1 cellular context compared by ENCODE assay signal in the genomic region with DNA sequence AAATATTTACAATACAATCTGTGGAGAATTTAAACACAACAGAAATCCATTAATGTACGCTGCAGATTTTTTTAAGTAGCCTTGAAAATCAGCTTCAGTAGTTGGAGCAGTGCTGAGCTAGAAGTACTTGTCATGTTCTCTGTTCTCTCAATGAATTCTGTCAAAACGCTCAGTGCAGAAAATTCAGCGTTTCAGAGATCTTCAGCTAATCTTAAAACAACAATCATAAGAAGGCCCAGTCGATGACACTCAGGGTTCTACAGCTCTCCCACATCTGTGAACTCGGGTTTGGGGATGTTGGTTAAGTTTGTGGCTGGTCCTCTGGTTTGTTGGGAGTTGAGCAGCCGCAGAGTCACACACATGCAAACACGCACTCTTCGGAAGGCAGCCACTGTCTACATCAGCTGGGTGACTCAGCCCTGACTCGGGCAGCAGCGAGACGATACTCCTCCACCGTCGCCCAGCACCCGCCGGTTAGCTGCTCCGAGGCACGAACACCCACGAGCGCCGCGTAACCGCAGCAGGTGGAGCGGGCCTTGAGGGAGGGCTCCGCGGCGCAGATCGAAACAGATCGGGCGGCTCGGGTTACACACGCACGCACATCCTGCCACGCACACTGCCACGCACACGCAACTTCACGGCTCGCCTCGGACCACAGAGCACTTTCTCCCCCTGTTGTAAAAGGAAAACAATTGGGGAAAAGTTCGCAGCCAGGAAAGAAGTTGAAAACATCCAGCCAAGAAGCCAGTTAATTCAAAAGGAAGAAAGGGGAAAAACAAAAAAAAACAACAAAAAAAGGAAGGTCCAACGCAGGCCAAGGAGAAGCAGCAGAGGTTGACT.
A peak's percentile ranks its signal among the peaks of the same experiment; 100 is the strongest.
TF ChIP-seq lines count a peak whose summit lies in the region.

No MANE protein-coding gene starts in this region.

TF ChIP-seq in K562, 482 proteins besides CTCF, POLR2A, EP300 and RAD21 (continued from another document and continues in another):
- TF ChIP-seq EGR1 (conservative IDR thresholded peaks at IDR 0.05) (peak; percentile 83), OTX1 (CRISPR knock-in tag; IDR thresholded peaks at IDR 0.05) (peak; percentile 55), SRF (CRISPR knock-in tag; IDR thresholded peaks at IDR 0.05) (0 out of 4 replicates have a peak, but pooled peaks of 1 of the 2 experiments have one; percentile 26), RFX1 (IDR thresholded peaks at IDR 0.05) (peak; percentile 46; the same call in 1 of the 2 replicates), GTF2F1 (IDR thresholded peaks at IDR 0.05; ENCODE audit: low read depth, low read length) (no peak), BACH1 (tag; IDR thresholded peaks at IDR 0.05) (no peak), ZSCAN32 (CRISPR knock-in tag; IDR thresholded peaks at IDR 0.05) (0 out of 2 replicates have a peak, but pooled peaks have one; percentile 27), SP1 (CRISPR knock-in tag; IDR thresholded peaks at IDR 0.05) (peak; percentile 55), TEAD1 (CRISPR knock-in tag; IDR thresholded peaks at IDR 0.05) (0 out of 4 replicates have a peak, but pooled peaks have one; percentile 9 to 14), FUS (optimal IDR thresholded peaks at IDR 0.05; ENCODE audit: low read depth, low read length) (peak; percentile 14), ZEB2 (IDR thresholded peaks at IDR 0.05) (peak; percentile 75), EWSR1 (IDR thresholded peaks at IDR 0.05; ENCODE audit: borderline replicate concordance, low read depth, partially characterized antibody) (no peak), ZNF263 (CRISPR knock-in tag; IDR thresholded peaks at IDR 0.05; ENCODE audit: borderline replicate concordance) (peak; percentile 80), RAD51 (IDR thresholded peaks at IDR 0.05; ENCODE audit: borderline replicate concordance, low read depth) (0 out of 2 replicates have a peak, but pooled peaks have one; percentile 5), ZNF232 (CRISPR knock-in tag; IDR thresholded peaks at IDR 0.05) (0 out of 2 replicates have a peak, but pooled peaks have one; percentile 69), DIDO1 (tag; IDR thresholded peaks at IDR 0.05; ENCODE audit: low read depth) (no peak), CBFB (CRISPR knock-in tag; IDR thresholded peaks at IDR 0.05) (peak; percentile 97; the same call in 1 of the 2 replicates), NCOA1 (IDR thresholded peaks at IDR 0.05; ENCODE audit: low read depth) (peak; percentile 47; the same call in 1 of the 2 replicates), KDM2B (CRISPR knock-in tag; IDR thresholded peaks at IDR 0.05) (0 out of 2 replicates have a peak, but pooled peaks have one; percentile 13), POLR3A (IDR thresholded peaks at IDR 0.05; ENCODE audit: borderline replicate concordance, extremely low read depth, insufficient read depth, insufficient read length) (no peak), CCNT2 (IDR thresholded peaks at IDR 0.05; ENCODE audit: borderline replicate concordance, extremely low read depth, insufficient read length, low read depth, low read length) (peak; percentile 52), ZNF764 (CRISPR knock-in tag; IDR thresholded peaks at IDR 0.05; ENCODE audit: low read depth) (no peak), ZNF778 (CRISPR knock-in tag; IDR thresholded peaks at IDR 0.05) (no peak), NCOR1 (IDR thresholded peaks at IDR 0.05) (peak; percentile 54), ZKSCAN8 (CRISPR knock-in tag; IDR thresholded peaks at IDR 0.05) (peak; percentile 81; the same call in 1 of the 2 replicates), ARID2 (IDR thresholded peaks at IDR 0.05) (no peak; the same call in 1 of the 2 replicates), RHOXF2B (CRISPR knock-in tag; conservative IDR thresholded peaks at IDR 0.05) (0 out of 2 replicates have a peak, but pooled peaks have one; percentile 6), XRCC4 (IDR thresholded peaks at IDR 0.05; ENCODE audit: extremely low read depth, insufficient read depth, insufficient read length) (no peak), C11orf30 (IDR thresholded peaks at IDR 0.05; ENCODE audit: low read depth) (peak; percentile 43), LARP7 (IDR thresholded peaks at IDR 0.05) (peak; percentile 81; the same call in 1 of the 2 replicates), ETV1 (tag; conservative IDR thresholded peaks at IDR 0.05; ENCODE audit: low read depth) (peak; percentile 53; the same call in 1 of the 2 replicates), MTF1 (CRISPR knock-in tag; IDR thresholded peaks at IDR 0.05; ENCODE audit: borderline replicate concordance) (no peak), ARID1B (IDR thresholded peaks at IDR 0.05) (peak; percentile 76), TOE1 (IDR thresholded peaks at IDR 0.05; ENCODE audit: borderline replicate concordance) (peak; percentile 70; the same call in 1 of the 2 replicates), TOE1 (CRISPR knock-in tag; IDR thresholded peaks at IDR 0.05; ENCODE audit: borderline replicate concordance, low read depth) (no peak), CREM (IDR thresholded peaks at IDR 0.05; ENCODE audit: low read depth) (peak; percentile 81)
- TF ChIP-seq, protein P1, sequence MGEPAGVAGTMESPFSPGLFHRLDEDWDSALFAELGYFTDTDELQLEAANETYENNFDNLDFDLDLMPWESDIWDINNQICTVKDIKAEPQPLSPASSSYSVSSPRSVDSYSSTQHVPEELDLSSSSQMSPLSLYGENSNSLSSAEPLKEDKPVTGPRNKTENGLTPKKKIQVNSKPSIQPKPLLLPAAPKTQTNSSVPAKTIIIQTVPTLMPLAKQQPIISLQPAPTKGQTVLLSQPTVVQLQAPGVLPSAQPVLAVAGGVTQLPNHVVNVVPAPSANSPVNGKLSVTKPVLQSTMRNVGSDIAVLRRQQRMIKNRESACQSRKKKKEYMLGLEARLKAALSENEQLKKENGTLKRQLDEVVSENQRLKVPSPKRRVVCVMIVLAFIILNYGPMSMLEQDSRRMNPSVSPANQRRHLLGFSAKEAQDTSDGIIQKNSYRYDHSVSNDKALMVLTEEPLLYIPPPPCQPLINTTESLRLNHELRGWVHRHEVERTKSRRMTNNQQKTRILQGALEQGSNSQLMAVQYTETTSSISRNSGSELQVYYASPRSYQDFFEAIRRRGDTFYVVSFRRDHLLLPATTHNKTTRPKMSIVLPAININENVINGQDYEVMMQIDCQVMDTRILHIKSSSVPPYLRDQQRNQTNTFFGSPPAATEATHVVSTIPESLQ (CRISPR knock-in tag; IDR thresholded peaks at IDR 0.05) = peak; percentile 88
- TF ChIP-seq, protein P2, sequence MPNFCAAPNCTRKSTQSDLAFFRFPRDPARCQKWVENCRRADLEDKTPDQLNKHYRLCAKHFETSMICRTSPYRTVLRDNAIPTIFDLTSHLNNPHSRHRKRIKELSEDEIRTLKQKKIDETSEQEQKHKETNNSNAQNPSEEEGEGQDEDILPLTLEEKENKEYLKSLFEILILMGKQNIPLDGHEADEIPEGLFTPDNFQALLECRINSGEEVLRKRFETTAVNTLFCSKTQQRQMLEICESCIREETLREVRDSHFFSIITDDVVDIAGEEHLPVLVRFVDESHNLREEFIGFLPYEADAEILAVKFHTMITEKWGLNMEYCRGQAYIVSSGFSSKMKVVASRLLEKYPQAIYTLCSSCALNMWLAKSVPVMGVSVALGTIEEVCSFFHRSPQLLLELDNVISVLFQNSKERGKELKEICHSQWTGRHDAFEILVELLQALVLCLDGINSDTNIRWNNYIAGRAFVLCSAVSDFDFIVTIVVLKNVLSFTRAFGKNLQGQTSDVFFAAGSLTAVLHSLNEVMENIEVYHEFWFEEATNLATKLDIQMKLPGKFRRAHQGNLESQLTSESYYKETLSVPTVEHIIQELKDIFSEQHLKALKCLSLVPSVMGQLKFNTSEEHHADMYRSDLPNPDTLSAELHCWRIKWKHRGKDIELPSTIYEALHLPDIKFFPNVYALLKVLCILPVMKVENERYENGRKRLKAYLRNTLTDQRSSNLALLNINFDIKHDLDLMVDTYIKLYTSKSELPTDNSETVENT (CRISPR knock-in tag; IDR thresholded peaks at IDR 0.05) = 0 out of 2 replicates have a peak, but pooled peaks have one; percentile 56
- TF ChIP-seq, protein P3, sequence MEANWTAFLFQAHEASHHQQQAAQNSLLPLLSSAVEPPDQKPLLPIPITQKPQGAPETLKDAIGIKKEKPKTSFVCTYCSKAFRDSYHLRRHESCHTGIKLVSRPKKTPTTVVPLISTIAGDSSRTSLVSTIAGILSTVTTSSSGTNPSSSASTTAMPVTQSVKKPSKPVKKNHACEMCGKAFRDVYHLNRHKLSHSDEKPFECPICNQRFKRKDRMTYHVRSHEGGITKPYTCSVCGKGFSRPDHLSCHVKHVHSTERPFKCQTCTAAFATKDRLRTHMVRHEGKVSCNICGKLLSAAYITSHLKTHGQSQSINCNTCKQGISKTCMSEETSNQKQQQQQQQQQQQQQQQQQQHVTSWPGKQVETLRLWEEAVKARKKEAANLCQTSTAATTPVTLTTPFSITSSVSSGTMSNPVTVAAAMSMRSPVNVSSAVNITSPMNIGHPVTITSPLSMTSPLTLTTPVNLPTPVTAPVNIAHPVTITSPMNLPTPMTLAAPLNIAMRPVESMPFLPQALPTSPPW (CRISPR knock-in tag; IDR thresholded peaks at IDR 0.05) = no peak; the same call in 1 of the 2 replicates
- TF ChIP-seq, protein P4, sequence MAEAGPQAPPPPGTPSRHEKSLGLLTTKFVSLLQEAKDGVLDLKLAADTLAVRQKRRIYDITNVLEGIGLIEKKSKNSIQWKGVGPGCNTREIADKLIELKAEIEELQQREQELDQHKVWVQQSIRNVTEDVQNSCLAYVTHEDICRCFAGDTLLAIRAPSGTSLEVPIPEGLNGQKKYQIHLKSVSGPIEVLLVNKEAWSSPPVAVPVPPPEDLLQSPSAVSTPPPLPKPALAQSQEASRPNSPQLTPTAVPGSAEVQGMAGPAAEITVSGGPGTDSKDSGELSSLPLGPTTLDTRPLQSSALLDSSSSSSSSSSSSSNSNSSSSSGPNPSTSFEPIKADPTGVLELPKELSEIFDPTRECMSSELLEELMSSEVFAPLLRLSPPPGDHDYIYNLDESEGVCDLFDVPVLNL (CRISPR knock-in tag; IDR thresholded peaks at IDR 0.05; ENCODE audit: low read depth) = peak; percentile 43; the same call in 1 of the 2 replicates
- TF ChIP-seq, protein P5, sequence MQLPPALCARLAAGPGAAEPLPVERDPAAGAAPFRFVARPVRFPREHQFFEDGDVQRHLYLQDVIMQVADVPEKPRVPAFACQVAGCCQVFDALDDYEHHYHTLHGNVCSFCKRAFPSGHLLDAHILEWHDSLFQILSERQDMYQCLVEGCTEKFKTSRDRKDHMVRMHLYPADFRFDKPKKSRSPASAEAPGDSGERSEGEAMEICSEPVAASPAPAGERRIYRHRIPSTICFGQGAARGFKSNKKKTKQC (CRISPR knock-in tag; IDR thresholded peaks at IDR 0.05) = peak; percentile 69; the same call in 1 of the 2 replicates
- TF ChIP-seq, protein P6, sequence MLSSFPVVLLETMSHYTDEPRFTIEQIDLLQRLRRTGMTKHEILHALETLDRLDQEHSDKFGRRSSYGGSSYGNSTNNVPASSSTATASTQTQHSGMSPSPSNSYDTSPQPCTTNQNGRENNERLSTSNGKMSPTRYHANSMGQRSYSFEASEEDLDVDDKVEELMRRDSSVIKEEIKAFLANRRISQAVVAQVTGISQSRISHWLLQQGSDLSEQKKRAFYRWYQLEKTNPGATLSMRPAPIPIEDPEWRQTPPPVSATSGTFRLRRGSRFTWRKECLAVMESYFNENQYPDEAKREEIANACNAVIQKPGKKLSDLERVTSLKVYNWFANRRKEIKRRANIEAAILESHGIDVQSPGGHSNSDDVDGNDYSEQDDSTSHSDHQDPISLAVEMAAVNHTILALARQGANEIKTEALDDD (IDR thresholded peaks at IDR 0.05) = peak; percentile 79; the same call in 1 of the 2 replicates
- TF ChIP-seq, protein P7, sequence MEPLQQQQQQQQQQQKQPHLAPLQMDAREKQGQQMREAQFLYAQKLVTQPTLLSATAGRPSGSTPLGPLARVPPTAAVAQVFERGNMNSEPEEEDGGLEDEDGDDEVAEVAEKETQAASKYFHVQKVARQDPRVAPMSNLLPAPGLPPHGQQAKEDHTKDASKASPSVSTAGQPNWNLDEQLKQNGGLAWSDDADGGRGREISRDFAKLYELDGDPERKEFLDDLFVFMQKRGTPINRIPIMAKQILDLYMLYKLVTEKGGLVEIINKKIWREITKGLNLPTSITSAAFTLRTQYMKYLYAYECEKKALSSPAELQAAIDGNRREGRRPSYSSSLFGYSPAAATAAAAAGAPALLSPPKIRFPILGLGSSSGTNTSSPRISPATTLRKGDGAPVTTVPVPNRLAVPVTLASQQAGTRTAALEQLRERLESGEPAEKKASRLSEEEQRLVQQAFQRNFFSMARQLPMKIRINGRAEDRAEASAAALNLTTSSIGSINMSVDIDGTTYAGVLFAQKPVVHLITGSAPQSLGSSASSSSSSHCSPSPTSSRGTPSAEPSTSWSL (CRISPR knock-in tag; IDR thresholded peaks at IDR 0.05; ENCODE audit: borderline replicate concordance) = no peak
- TF ChIP-seq, protein P8, sequence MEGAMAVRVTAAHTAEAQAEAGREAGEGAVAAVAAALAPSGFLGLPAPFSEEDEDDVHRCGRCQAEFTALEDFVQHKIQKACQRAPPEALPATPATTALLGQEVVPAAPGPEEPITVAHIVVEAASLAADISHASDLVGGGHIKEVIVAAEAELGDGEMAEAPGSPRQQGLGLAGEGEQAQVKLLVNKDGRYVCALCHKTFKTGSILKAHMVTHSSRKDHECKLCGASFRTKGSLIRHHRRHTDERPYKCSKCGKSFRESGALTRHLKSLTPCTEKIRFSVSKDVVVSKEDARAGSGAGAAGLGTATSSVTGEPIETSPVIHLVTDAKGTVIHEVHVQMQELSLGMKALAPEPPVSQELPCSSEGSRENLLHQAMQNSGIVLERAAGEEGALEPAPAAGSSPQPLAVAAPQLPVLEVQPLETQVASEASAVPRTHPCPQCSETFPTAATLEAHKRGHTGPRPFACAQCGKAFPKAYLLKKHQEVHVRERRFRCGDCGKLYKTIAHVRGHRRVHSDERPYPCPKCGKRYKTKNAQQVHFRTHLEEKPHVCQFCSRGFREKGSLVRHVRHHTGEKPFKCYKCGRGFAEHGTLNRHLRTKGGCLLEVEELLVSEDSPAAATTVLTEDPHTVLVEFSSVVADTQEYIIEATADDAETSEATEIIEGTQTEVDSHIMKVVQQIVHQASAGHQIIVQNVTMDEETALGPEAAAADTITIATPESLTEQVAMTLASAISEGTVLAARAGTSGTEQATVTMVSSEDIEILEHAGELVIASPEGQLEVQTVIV (CRISPR knock-in tag; IDR thresholded peaks at IDR 0.05; ENCODE audit: borderline replicate concordance) = no peak
- TF ChIP-seq, protein P9, sequence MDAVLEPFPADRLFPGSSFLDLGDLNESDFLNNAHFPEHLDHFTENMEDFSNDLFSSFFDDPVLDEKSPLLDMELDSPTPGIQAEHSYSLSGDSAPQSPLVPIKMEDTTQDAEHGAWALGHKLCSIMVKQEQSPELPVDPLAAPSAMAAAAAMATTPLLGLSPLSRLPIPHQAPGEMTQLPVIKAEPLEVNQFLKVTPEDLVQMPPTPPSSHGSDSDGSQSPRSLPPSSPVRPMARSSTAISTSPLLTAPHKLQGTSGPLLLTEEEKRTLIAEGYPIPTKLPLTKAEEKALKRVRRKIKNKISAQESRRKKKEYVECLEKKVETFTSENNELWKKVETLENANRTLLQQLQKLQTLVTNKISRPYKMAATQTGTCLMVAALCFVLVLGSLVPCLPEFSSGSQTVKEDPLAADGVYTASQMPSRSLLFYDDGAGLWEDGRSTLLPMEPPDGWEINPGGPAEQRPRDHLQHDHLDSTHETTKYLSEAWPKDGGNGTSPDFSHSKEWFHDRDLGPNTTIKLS (IDR thresholded peaks at IDR 0.05; ENCODE audit: borderline replicate concordance, low read depth) = peak; percentile 88; the same call in 1 of the 2 replicates
